Comparison of ENCODE assay signal across 1 cellular context in the genomic region with DNA sequence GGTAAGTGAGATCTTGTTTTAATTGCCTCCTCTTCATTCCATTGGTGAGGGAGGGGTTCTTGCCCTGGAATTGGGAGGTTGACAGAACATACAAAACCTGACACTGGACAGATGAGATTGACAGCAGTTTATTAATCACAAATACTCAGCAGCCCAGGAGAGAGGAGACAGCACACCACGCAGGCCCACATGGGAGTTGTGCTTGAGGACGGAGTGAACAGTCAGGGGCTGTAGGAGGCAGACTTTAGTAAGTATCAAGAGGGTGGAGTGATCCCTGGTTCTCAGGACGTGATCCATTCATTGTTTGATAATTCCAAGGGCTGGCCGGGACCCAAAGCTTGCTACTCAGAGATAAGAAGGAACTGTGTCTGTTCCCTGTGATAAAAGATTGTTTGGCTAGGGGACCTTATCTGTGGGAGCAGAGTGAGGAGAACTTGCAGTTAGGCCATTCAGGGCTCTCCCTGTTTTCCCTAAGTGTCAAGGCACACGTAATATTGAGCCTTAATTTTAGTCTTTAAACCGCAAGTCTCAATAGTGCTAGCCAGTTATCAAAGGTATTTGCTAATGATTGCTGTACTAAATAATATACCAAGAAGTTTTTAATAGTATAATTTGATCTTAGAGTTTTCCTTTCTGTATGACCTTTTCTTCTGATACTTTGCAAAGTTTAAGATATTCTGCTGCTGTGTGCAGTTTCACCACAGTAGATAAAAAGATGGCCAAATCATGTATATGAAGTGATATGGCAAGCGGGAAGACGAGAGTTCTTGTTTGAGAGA.
TF ChIP-seq lines count a peak whose summit lies in the region.

No MANE protein-coding gene starts in this region.

TF ChIP-seq in K562, 482 proteins besides CTCF, POLR2A, EP300 and RAD21 (continued from another document and continues in another):
- TF ChIP-seq, protein P1, sequence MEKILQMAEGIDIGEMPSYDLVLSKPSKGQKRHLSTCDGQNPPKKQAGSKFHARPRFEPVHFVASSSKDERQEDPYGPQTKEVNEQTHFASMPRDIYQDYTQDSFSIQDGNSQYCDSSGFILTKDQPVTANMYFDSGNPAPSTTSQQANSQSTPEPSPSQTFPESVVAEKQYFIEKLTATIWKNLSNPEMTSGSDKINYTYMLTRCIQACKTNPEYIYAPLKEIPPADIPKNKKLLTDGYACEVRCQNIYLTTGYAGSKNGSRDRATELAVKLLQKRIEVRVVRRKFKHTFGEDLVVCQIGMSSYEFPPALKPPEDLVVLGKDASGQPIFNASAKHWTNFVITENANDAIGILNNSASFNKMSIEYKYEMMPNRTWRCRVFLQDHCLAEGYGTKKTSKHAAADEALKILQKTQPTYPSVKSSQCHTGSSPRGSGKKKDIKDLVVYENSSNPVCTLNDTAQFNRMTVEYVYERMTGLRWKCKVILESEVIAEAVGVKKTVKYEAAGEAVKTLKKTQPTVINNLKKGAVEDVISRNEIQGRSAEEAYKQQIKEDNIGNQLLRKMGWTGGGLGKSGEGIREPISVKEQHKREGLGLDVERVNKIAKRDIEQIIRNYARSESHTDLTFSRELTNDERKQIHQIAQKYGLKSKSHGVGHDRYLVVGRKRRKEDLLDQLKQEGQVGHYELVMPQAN (IDR thresholded peaks at IDR 0.05; ENCODE audit: borderline replicate concordance), result peak; percentile 61; the same call in 1 of the 2 replicates
- TF ChIP-seq NCOA1 (IDR thresholded peaks at IDR 0.05; ENCODE audit: low read depth) (peak; percentile 97), ILF3 (IDR thresholded peaks at IDR 0.05; ENCODE audit: borderline replicate concordance) (peak; percentile 96), COPS2 (conservative IDR thresholded peaks at IDR 0.05) (no peak), CREB1 (IDR thresholded peaks at IDR 0.05) (peak; percentile 89), CREB1 (CRISPR knock-in tag; IDR thresholded peaks at IDR 0.05) (peak; percentile 65; the same call in 1 of the 2 replicates), ZNF830 (CRISPR knock-in tag; IDR thresholded peaks at IDR 0.05) (no peak), NR1H2 (CRISPR knock-in tag; IDR thresholded peaks at IDR 0.05) (no peak), BMI1 (IDR thresholded peaks at IDR 0.05; ENCODE audit: low read length) (0 out of 2 replicates have a peak, but pooled peaks have one; percentile 61), TRIM24 (IDR thresholded peaks at IDR 0.05) (peak; percentile 99), RBFOX2 (IDR thresholded peaks at IDR 0.05; ENCODE audit: low read depth, low read length) (no peak), MEIS2 (IDR thresholded peaks at IDR 0.05; ENCODE audit: partially characterized antibody) (peak; percentile 96), KLF13 (tag; IDR thresholded peaks at IDR 0.05; ENCODE audit: borderline replicate concordance, low read depth) (no peak), HDAC1 (IDR thresholded peaks at IDR 0.05) (peak; percentile 44 to 91; a peak in 3 of 4 replicates), ZKSCAN3 (CRISPR knock-in tag; IDR thresholded peaks at IDR 0.05) (no peak), SMARCB1 (IDR thresholded peaks at IDR 0.05; ENCODE audit: insufficient read length, low read depth) (peak; percentile 34), ZNF75A (CRISPR knock-in tag; IDR thresholded peaks at IDR 0.05) (peak; percentile 76), GABPB1 (CRISPR knock-in tag; IDR thresholded peaks at IDR 0.05) (peak; percentile 73), MTA2 (IDR thresholded peaks at IDR 0.05; ENCODE audit: low read depth) (peak; percentile 100), CTBP1 (IDR thresholded peaks at IDR 0.05; ENCODE audit: borderline replicate concordance) (peak; percentile 95), CBFB (CRISPR knock-in tag; IDR thresholded peaks at IDR 0.05) (peak; percentile 71), RCOR1 (IDR thresholded peaks at IDR 0.05; ENCODE audit: borderline replicate concordance in 1 of 2, low read depth in 2 of 2, low read length in 2 of 2) (peak; percentile 95 to 100), MTA3 (IDR thresholded peaks at IDR 0.05; ENCODE audit: borderline replicate concordance) (peak; percentile 97), FOXJ3 (CRISPR knock-in tag; IDR thresholded peaks at IDR 0.05) (no peak), STAT5B (CRISPR knock-in tag; IDR thresholded peaks at IDR 0.05) (no peak), ZNF76 (CRISPR knock-in tag; IDR thresholded peaks at IDR 0.05; ENCODE audit: borderline replicate concordance) (peak; percentile 90; the same call in 1 of the 2 replicates), TEAD4 (IDR thresholded peaks at IDR 0.05; ENCODE audit: low read length) (peak; percentile 99), TEAD4 (CRISPR knock-in tag; IDR thresholded peaks at IDR 0.05; ENCODE audit: borderline replicate concordance) (no peak), U2AF2 (optimal IDR thresholded peaks at IDR 0.05; ENCODE audit: low read depth, low read length) (no peak), ZBTB8A (IDR thresholded peaks at IDR 0.05; ENCODE audit: partially characterized antibody) (no peak), NCOA4 (IDR thresholded peaks at IDR 0.05; ENCODE audit: partially characterized antibody) (peak; percentile 90), HSF4 (CRISPR knock-in tag; IDR thresholded peaks at IDR 0.05; ENCODE audit: borderline replicate concordance) (no peak), KAT2B (IDR thresholded peaks at IDR 0.05; ENCODE audit: low read depth, low read length) (no peak), OTX1 (CRISPR knock-in tag; IDR thresholded peaks at IDR 0.05) (peak; percentile 73), HDAC3 (IDR thresholded peaks at IDR 0.05; ENCODE audit: borderline replicate concordance, partially characterized antibody) (peak; percentile 99), MYBL2 (IDR thresholded peaks at IDR 0.05; ENCODE audit: low read depth) (no peak; the same call in 1 of the 2 replicates), MYBL2 (CRISPR knock-in tag; IDR thresholded peaks at IDR 0.05; ENCODE audit: borderline replicate concordance) (no peak)
- TF ChIP-seq, protein P2, sequence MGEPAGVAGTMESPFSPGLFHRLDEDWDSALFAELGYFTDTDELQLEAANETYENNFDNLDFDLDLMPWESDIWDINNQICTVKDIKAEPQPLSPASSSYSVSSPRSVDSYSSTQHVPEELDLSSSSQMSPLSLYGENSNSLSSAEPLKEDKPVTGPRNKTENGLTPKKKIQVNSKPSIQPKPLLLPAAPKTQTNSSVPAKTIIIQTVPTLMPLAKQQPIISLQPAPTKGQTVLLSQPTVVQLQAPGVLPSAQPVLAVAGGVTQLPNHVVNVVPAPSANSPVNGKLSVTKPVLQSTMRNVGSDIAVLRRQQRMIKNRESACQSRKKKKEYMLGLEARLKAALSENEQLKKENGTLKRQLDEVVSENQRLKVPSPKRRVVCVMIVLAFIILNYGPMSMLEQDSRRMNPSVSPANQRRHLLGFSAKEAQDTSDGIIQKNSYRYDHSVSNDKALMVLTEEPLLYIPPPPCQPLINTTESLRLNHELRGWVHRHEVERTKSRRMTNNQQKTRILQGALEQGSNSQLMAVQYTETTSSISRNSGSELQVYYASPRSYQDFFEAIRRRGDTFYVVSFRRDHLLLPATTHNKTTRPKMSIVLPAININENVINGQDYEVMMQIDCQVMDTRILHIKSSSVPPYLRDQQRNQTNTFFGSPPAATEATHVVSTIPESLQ (CRISPR knock-in tag; IDR thresholded peaks at IDR 0.05), result peak; percentile 88; the same call in 1 of the 2 replicates
- TF ChIP-seq, protein P3, sequence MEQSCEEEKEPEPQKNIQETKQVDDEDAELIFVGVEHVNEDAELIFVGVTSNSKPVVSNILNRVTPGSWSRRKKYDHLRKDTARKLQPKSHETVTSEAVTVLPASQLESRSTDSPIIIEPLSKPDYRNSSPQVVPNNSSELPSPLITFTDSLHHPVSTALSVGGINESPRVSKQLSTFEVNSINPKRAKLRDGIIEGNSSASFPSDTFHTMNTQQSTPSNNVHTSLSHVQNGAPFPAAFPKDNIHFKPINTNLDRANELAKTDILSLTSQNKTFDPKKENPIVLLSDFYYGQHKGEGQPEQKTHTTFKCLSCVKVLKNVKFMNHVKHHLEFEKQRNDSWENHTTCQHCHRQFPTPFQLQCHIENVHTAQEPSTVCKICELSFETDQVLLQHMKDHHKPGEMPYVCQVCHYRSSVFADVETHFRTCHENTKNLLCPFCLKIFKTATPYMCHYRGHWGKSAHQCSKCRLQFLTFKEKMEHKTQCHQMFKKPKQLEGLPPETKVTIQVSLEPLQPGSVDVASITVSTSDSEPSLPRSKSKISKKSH (CRISPR knock-in tag; IDR thresholded peaks at IDR 0.05), result no peak
- TF ChIP-seq, protein P4, sequence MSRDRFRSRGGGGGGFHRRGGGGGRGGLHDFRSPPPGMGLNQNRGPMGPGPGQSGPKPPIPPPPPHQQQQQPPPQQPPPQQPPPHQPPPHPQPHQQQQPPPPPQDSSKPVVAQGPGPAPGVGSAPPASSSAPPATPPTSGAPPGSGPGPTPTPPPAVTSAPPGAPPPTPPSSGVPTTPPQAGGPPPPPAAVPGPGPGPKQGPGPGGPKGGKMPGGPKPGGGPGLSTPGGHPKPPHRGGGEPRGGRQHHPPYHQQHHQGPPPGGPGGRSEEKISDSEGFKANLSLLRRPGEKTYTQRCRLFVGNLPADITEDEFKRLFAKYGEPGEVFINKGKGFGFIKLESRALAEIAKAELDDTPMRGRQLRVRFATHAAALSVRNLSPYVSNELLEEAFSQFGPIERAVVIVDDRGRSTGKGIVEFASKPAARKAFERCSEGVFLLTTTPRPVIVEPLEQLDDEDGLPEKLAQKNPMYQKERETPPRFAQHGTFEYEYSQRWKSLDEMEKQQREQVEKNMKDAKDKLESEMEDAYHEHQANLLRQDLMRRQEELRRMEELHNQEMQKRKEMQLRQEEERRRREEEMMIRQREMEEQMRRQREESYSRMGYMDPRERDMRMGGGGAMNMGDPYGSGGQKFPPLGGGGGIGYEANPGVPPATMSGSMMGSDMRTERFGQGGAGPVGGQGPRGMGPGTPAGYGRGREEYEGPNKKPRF (IDR thresholded peaks at IDR 0.05; ENCODE audit: low read depth, low read length), result no peak
- TF ChIP-seq, protein P5, sequence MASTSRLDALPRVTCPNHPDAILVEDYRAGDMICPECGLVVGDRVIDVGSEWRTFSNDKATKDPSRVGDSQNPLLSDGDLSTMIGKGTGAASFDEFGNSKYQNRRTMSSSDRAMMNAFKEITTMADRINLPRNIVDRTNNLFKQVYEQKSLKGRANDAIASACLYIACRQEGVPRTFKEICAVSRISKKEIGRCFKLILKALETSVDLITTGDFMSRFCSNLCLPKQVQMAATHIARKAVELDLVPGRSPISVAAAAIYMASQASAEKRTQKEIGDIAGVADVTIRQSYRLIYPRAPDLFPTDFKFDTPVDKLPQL (IDR thresholded peaks at IDR 0.05; ENCODE audit: extremely low read depth, insufficient read length), result no peak
- TF ChIP-seq, protein P6, sequence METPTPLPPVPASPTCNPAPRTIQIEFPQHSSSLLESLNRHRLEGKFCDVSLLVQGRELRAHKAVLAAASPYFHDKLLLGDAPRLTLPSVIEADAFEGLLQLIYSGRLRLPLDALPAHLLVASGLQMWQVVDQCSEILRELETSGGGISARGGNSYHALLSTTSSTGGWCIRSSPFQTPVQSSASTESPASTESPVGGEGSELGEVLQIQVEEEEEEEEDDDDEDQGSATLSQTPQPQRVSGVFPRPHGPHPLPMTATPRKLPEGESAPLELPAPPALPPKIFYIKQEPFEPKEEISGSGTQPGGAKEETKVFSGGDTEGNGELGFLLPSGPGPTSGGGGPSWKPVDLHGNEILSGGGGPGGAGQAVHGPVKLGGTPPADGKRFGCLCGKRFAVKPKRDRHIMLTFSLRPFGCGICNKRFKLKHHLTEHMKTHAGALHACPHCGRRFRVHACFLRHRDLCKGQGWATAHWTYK (CRISPR knock-in tag; IDR thresholded peaks at IDR 0.05), result peak; percentile 87
- TF ChIP-seq, protein P7, sequence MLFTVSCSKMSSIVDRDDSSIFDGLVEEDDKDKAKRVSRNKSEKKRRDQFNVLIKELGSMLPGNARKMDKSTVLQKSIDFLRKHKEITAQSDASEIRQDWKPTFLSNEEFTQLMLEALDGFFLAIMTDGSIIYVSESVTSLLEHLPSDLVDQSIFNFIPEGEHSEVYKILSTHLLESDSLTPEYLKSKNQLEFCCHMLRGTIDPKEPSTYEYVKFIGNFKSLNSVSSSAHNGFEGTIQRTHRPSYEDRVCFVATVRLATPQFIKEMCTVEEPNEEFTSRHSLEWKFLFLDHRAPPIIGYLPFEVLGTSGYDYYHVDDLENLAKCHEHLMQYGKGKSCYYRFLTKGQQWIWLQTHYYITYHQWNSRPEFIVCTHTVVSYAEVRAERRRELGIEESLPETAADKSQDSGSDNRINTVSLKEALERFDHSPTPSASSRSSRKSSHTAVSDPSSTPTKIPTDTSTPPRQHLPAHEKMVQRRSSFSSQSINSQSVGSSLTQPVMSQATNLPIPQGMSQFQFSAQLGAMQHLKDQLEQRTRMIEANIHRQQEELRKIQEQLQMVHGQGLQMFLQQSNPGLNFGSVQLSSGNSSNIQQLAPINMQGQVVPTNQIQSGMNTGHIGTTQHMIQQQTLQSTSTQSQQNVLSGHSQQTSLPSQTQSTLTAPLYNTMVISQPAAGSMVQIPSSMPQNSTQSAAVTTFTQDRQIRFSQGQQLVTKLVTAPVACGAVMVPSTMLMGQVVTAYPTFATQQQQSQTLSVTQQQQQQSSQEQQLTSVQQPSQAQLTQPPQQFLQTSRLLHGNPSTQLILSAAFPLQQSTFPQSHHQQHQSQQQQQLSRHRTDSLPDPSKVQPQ (CRISPR knock-in tag; IDR thresholded peaks at IDR 0.05; ENCODE audit: borderline replicate concordance), result 0 out of 2 replicates have a peak, but pooled peaks have one; percentile 21
- TF ChIP-seq, protein P8, sequence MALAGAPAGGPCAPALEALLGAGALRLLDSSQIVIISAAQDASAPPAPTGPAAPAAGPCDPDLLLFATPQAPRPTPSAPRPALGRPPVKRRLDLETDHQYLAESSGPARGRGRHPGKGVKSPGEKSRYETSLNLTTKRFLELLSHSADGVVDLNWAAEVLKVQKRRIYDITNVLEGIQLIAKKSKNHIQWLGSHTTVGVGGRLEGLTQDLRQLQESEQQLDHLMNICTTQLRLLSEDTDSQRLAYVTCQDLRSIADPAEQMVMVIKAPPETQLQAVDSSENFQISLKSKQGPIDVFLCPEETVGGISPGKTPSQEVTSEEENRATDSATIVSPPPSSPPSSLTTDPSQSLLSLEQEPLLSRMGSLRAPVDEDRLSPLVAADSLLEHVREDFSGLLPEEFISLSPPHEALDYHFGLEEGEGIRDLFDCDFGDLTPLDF (CRISPR knock-in tag; IDR thresholded peaks at IDR 0.05), result peak; percentile 28
- TF ChIP-seq, protein P9, sequence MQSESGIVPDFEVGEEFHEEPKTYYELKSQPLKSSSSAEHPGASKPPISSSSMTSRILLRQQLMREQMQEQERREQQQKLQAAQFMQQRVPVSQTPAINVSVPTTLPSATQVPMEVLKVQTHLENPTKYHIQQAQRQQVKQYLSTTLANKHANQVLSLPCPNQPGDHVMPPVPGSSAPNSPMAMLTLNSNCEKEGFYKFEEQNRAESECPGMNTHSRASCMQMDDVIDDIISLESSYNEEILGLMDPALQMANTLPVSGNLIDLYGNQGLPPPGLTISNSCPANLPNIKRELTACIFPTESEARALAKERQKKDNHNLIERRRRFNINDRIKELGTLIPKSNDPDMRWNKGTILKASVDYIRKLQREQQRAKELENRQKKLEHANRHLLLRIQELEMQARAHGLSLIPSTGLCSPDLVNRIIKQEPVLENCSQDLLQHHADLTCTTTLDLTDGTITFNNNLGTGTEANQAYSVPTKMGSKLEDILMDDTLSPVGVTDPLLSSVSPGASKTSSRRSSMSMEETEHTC (IDR thresholded peaks at IDR 0.05), result peak; percentile 78; the same call in 1 of the 2 replicates
- TF ChIP-seq, protein P10, sequence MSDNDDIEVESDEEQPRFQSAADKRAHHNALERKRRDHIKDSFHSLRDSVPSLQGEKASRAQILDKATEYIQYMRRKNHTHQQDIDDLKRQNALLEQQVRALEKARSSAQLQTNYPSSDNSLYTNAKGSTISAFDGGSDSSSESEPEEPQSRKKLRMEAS (CRISPR knock-in tag; IDR thresholded peaks at IDR 0.05), result peak; percentile 80
